ENCODE assay signal across 12 cellular contexts in genomic region chr6:130148181-130148580, GRCh38.
DNase-seq lines count a peak whose midpoint lies in the region; ATAC-seq and TF ChIP-seq lines count a peak whose summit lies in the region.
"Had no signal": no experiment of that assay in that cellular context is flagged by ENCODE, and none has a peak within 500 bp of the region (broad histone marks: within the 10 kb centered on the region; RNA-seq: fewer than 3 reads in every experiment).

No MANE protein-coding gene starts in this region.

- peak; percentile 55 for ATAC-seq in CD8-positive, alpha-beta T cell
- ATAC-seq in GM19035 (IDR thresholded peaks at IDR 0.05; ENCODE audit: unreplicated experiment): no peak

- H3K4me3 ChIP-seq in CD8-positive, alpha-beta T cell (ENCODE audit: low read depth, low read length): no peak overlapping the region
- H3K4me3 ChIP-seq in stomach: no peak overlapping the region
- H3K4me3 ChIP-seq: SK-N-MC had no signal

- H3K27me3 ChIP-seq in CD8-positive, alpha-beta T cell (ENCODE audit: insufficient read depth, low read length): no peaks in the 10 kb centered on the region
- H3K27me3 ChIP-seq in stomach: no peaks in the 10 kb centered on the region

- 81 to 89% (median 86%) methylated on average over 7 of the region's 7 CpGs for WGBS in stomach, 5 donors

- no peak for TF ChIP-seq CTCF in CD8-positive, alpha-beta T cell (IDR thresholded peaks at IDR 0.05)
- TF ChIP-seq CTCF in stomach (IDR thresholded peaks at IDR 0.05): no peak

- peak in 1 of 7 experiments; percentile 21 for DNase-seq in CD8-positive, alpha-beta T cell
- peak; percentile 16 for DNase-seq in HEK293T (ENCODE audit: extremely low spot score)
- DNase-seq in RPMI8226: peak; percentile 4
- DNase-seq in germinal center (ENCODE audit: low spot score): peak; percentile 33
- DNase-seq in activated effector memory CD4-positive, alpha-beta T cell treated with anti-CD3 and anti-CD28 coated beads, Interleukin-2, amount 50 U/mL, for 16 hours: no peak
- no peak for DNase-seq in NCI-H345 (lab: John Stamatoyannopoulos, UW)
- DNase-seq in stomach: no peak
- DNase-seq: activated CD8-positive, alpha-beta memory T cell treated with anti-CD3 and anti-CD28 coated beads, Interleukin-2, amount 50 U/mL, for 4 hours; NCI-H2081 treated with DMSO at 0.1 percent for 48 hours had no signal

- peak overlapping the region; percentile 25 for H3K27ac Mint-ChIP-seq in CD8-positive, alpha-beta T cell

- intact Hi-C loops in CD8-positive, alpha-beta T cell (cut with DNase I, micrococcal nuclease): loop anchor here in 1 of 2 experiments (5.0 kb wide), 1 partner anchor 71 kb away; no protein-coding TSS in a partner anchor
- intact Hi-C loops in stomach (cut with DNase I; ENCODE audit: low total_unique reads): no loop called here

- peaks cover 80% of the 10 kb centered on the region for H3K36me3 Mint-ChIP-seq in CD8-positive, alpha-beta T cell

- H3K36me3 ChIP-seq in CD8-positive, alpha-beta T cell (ENCODE audit: insufficient read depth, low read length): no peaks in the 10 kb centered on the region
- peaks cover 0 to 8% (median 3%) of the 10 kb centered on the region in 4 donors for H3K36me3 ChIP-seq in stomach

- H3K27ac ChIP-seq in CD8-positive, alpha-beta T cell (ENCODE audit: low read depth, low read length): no peak overlapping the region
- no peak overlapping the region for H3K27ac ChIP-seq in stomach
- H3K27ac ChIP-seq: SK-N-MC had no signal

- TF ChIP-seq EP300 in stomach (IDR thresholded peaks at IDR 0.05): no peak

- H3K27me3 Mint-ChIP-seq in CD8-positive, alpha-beta T cell (ENCODE audit: low read depth): no peaks in the 10 kb centered on the region
- H3K27me3 Mint-ChIP-seq: brain had no signal

- no peak overlapping the region for H3K4me3 Mint-ChIP-seq in CD8-positive, alpha-beta T cell
- H3K4me3 Mint-ChIP-seq: brain had no signal

- CTCF ChIA-PET in CD8-positive, alpha-beta T cell (lab: Charles Lee): interaction anchor here (0.9 kb wide), 1 partner anchor 134 kb away, joined by 5 read pairs; no protein-coding TSS in a partner anchor
- CTCF ChIA-PET in HEK293T (lab: Yijun Ruan, JAX): no interaction called here

- no peak for TF ChIP-seq POLR2A in stomach (IDR thresholded peaks at IDR 0.05)

- H3K4me1 Mint-ChIP-seq in CD8-positive, alpha-beta T cell (ENCODE audit: low read depth): peaks cover 11% of the 10 kb centered on the region
- H3K4me1 Mint-ChIP-seq: brain had no signal

- H3K9me3 ChIP-seq in CD8-positive, alpha-beta T cell (ENCODE audit: low read length): no peaks in the 10 kb centered on the region
- no peaks in the 10 kb centered on the region for H3K9me3 ChIP-seq in stomach

- H3K4me1 ChIP-seq in CD8-positive, alpha-beta T cell (ENCODE audit: insufficient read depth, low read length): no peaks in the 10 kb centered on the region
- no peaks in the 10 kb centered on the region for H3K4me1 ChIP-seq in stomach

- POLR2A ChIA-PET in CD8-positive, alpha-beta T cell (lab: Charles Lee): no interaction called here
- POLR2A ChIA-PET in HEK293T (lab: Yijun Ruan, JAX): no interaction called here

- H3K9me3 Mint-ChIP-seq in CD8-positive, alpha-beta T cell: peaks cover 5% of the 10 kb centered on the region

TF ChIP-seq in HEK293T, 16 proteins besides CTCF, POLR2A, EP300 and RAD21:
- no peak for TF ChIP-seq HDGF (IDR thresholded peaks at IDR 0.05; ENCODE audit: borderline replicate concordance)
- TF ChIP-seq CTBP1 (IDR thresholded peaks at IDR 0.05; ENCODE audit: borderline replicate concordance): no peak
- TF ChIP-seq FOXA1 (IDR thresholded peaks at IDR 0.05): no peak
- TF ChIP-seq TARDBP (IDR thresholded peaks at IDR 0.05): no peak
TF ChIP-seq in HEK293T: peak in this region for 0.

Comparison
In these comparisons a context has a peak if more than half of its experiments do, and no peak if none do; other contexts are left out.
1. DNase-seq: peak in HEK293T (single experiment), RPMI8226 (single experiment) and germinal center (single experiment); none in activated effector memory CD4-positive, alpha-beta T cell treated with anti-CD3 and anti-CD28 coated beads, Interleukin-2, amount 50 U/mL, for 16 hours (single experiment), NCI-H345 (single experiment) and stomach (single experiment).